Comparison of ENCODE assay signal across 7 cellular contexts in genomic region chr14:61322799-61323290, GRCh38. TPM values are rescaled to one million over a fixed set of nuclear protein-coding genes. Genes with fewer than 3 reads are reported as not detected.
DNase-seq lines count a peak whose midpoint lies in the region; ATAC-seq and TF ChIP-seq lines count a peak whose summit lies in the region.

No MANE protein-coding gene starts in this region.

- peaks cover 6 to 9% of the 10 kb centered on the region in 2 experiments; a peak in 4 of 5 replicates for H3K9me3 Mint-ChIP-seq in H9
- no peaks in the 10 kb centered on the region for H3K9me3 Mint-ChIP-seq in natural killer cell

- no peak overlapping the region for H4K5ac ChIP-seq in H9 (ENCODE audit: insufficient read length, low read depth, low read length)

- no peak overlapping the region for H3K14ac ChIP-seq in H9 (ENCODE audit: insufficient read depth, low read length)

- no peak overlapping the region for H2BK12ac ChIP-seq in H9 (ENCODE audit: insufficient read length, low read depth, low read length)

- H2AFZ ChIP-seq in H9 (ENCODE audit: low read length) = no peak overlapping the region

- H3K27ac ChIP-seq in H9 (ENCODE audit: insufficient read length, low read depth, low read length) = no peak overlapping the region
- peak overlapping the region; percentile 68 for H3K27ac ChIP-seq in RWPE2 (ENCODE audit: poor library complexity, severe bottlenecking)
- peak overlapping the region; percentile 54 for H3K27ac ChIP-seq in cingulate gyrus (ENCODE audit: low read depth, low read length)

- H3K36me3 Mint-ChIP-seq in H9 (ENCODE audit: insufficient read depth in 1 of 3, low read depth in 3 of 3) (peaks cover 2 to 16% (median 8%) of the 10 kb centered on the region in 3 experiments; a peak in 5 of 7 replicates), natural killer cell (peaks cover 15% of the 10 kb centered on the region)

- H3K4me3 Mint-ChIP-seq in H9 = peak overlapping the region; percentile 71 to 85
- peak overlapping the region; percentile 95 for H3K4me3 Mint-ChIP-seq in natural killer cell

- DNase-seq in H9 (no peak), RWPE2 (ENCODE audit: low spot score) (peak; percentile 80), natural killer cell (no peak), GDM1 (lab: John Stamatoyannopoulos, UW) (no peak), NCI-H1048 (lab: John Stamatoyannopoulos, UW) (no peak)
- no peak for DNase-seq in effector CD8-positive, alpha-beta T cell (lab: John Stamatoyannopoulos, UW)

- no peak overlapping the region for H3K27ac Mint-ChIP-seq in H9
- peak overlapping the region in 1 of 2 donors; percentile 99 for H3K27ac Mint-ChIP-seq in natural killer cell

- H3K18ac ChIP-seq in H9 (ENCODE audit: insufficient read length, low read depth, low read length) = no peak overlapping the region

- H4K91ac ChIP-seq in H9 (ENCODE audit: insufficient read length, low read depth, low read length) = no peak overlapping the region

- H2BK20ac ChIP-seq in H9 (ENCODE audit: low read depth, low read length, poor library complexity, severe bottlenecking) = no peak overlapping the region

- peaks cover 16% of the 10 kb centered on the region for H3K23me2 ChIP-seq in H9 (ENCODE audit: insufficient read length, low read depth, low read length, poor library complexity, severe bottlenecking)

- H2AK5ac ChIP-seq in H9 (ENCODE audit: insufficient read length, low read length) = no peak overlapping the region

- H3K27me3 Mint-ChIP-seq in H9 (ENCODE audit: low read depth) (peaks cover 31% of the 10 kb centered on the region), natural killer cell (ENCODE audit: low read depth in 2 of 2) (no peaks in the 10 kb centered on the region)

- no peaks in the 10 kb centered on the region for H3K79me1 ChIP-seq in H9 (ENCODE audit: insufficient read depth, low read depth, low read length, poor library complexity, severe bottlenecking)

- no peak for TF ChIP-seq CTCF in H9 (conservative IDR thresholded peaks at IDR 0.05)
- TF ChIP-seq CTCF in RWPE2 (IDR thresholded peaks at IDR 0.05; ENCODE audit: poor library complexity, severe bottlenecking) = no peak
- no peak for TF ChIP-seq CTCF in natural killer cell (IDR thresholded peaks at IDR 0.05)

- H3T11ph ChIP-seq in H9 (ENCODE audit: low read length) = no peak overlapping the region

- no peak overlapping the region for H3K23ac ChIP-seq in H9 (ENCODE audit: insufficient read length, low read depth, low read length)

- H3K79me2 ChIP-seq in H9 (ENCODE audit: insufficient read depth, low read length) = no peaks in the 10 kb centered on the region

- H3K4ac ChIP-seq in H9 (ENCODE audit: low read depth, low read length) = no peak overlapping the region

- H2BK120ac ChIP-seq in H9 (ENCODE audit: low read depth, low read length, poor library complexity, severe bottlenecking) = no peak overlapping the region

- H4K20me1 ChIP-seq in H9 (ENCODE audit: control insufficient read depth, insufficient read depth, insufficient read length) = no peaks in the 10 kb centered on the region

- WGBS in H9 (ENCODE audit: extremely low coverage, insufficient read length, low lambda C conversion rate) = no CpG with 5 or more reads among the region's 13 CpGs

- no peak overlapping the region for H2BK5ac ChIP-seq in H9 (ENCODE audit: insufficient read length, low read length)

- peak overlapping the region; percentile 87 for H3K4me2 ChIP-seq in H9 (ENCODE audit: insufficient read depth, insufficient read length, low read length)

- intact Hi-C loops in natural killer cell (cut with micrococcal nuclease) = loop anchor here (1.0 to 5.0 kb wide), 4 partner anchors 34 to 194 kb away; no protein-coding TSS in a partner anchor

- no peak overlapping the region for H4K8ac ChIP-seq in H9 (replicated peaks; ENCODE audit: insufficient read length, low read depth, low read length)

- H3K4me1 Mint-ChIP-seq in H9 (peaks cover 19 to 22% of the 10 kb centered on the region in 2 experiments), natural killer cell (peaks cover 49 to 53% of the 10 kb centered on the region in 2 donors)

- H3K9ac ChIP-seq in H9 (ENCODE audit: extremely low read depth, insufficient read length, low read length) = no peak overlapping the region

- H3K4me1 ChIP-seq in H9 (ENCODE audit: insufficient read depth, low read length) (peaks cover 2% of the 10 kb centered on the region; the same call in 1 of the 2 replicates), RWPE2 (ENCODE audit: insufficient read depth, poor library complexity, severe bottlenecking) (peaks cover 18% of the 10 kb centered on the region)

- no peak overlapping the region for H2BK15ac ChIP-seq in H9 (ENCODE audit: low read depth, low read length)

- no peaks in the 10 kb centered on the region for H3K9me3 ChIP-seq in H9 (ENCODE audit: control insufficient read depth, low read depth, low read length)
- H3K9me3 ChIP-seq in RWPE2 (ENCODE audit: severe bottlenecking) = no peaks in the 10 kb centered on the region

- H3K4me3 ChIP-seq in RWPE2 (ENCODE audit: severe bottlenecking) = peak overlapping the region; percentile 54

- no peak overlapping the region for H3K56ac ChIP-seq in H9 (ENCODE audit: insufficient read length, low read depth, low read length)

- peak; percentile 82 for ATAC-seq in RWPE2 (ENCODE audit: low read depth)
- peak in 2 of 3 donors; percentile 24 to 33 for ATAC-seq in natural killer cell

- H3K27me3 ChIP-seq in H9 (ENCODE audit: insufficient read depth, low read length) (peaks cover 12% of the 10 kb centered on the region; the same call in 1 of the 2 replicates), RWPE2 (ENCODE audit: insufficient read depth, poor library complexity, severe bottlenecking) (no peaks in the 10 kb centered on the region)

- H3K36me3 ChIP-seq in RWPE2 (ENCODE audit: low read depth) = peaks cover 12% of the 10 kb centered on the region

RNA-seq across cellular contexts. Expression of gene PRKCH, which starts 1.5 kb away (rescaled TPM):
- 5.2 and 6.0 TPM in 2 replicates for total RNA-seq in H9 (2021)
- 100 to 1,000 TPM; 610 to 756 (median 618) TPM for total RNA-seq in natural killer cell

RNA-seq across cellular contexts. Expression of gene TMEM30B, which starts 41.7 kb away (rescaled TPM):
- total RNA-seq in H9 (2021) (11.8 and 12.2 TPM in 2 replicates), natural killer cell (1 to 10 TPM; 1.0 to 1.4 (median 1.3) TPM)

Comparison
In these comparisons a context has a peak if more than half of its experiments do, and no peak if none do; other contexts are left out.
1. RNA of gene PRKCH, which starts 1.5 kb away (total RNA-seq): 610 to 756 TPM in natural killer cell; 5.2 to 6.0 TPM in H9; every median in the first group is over 10 times any median in the second.